In genomic region chr11:73787643-73788537, GRCh38 we compare ENCODE assay signal across 1 cellular context.
TF ChIP-seq lines count a peak whose summit lies in the region.

Gene MRPL48, plus strand, starts transcription at chr11:73787874. Its CDS starts 98 bp downstream, at chr11:73787972.

TF ChIP-seq in HEK293, 187 proteins besides CTCF, POLR2A, EP300 and RAD21 (continued from another document):
- peak; percentile 74 for TF ChIP-seq ZNF518A (tag by site-specific recombination; conservative IDR thresholded peaks at IDR 0.05; ENCODE audit: low read depth)
TF ChIP-seq in HEK293: peak in this region for 89.
